ENCODE assay signal across 8 cellular contexts in the genomic region with DNA sequence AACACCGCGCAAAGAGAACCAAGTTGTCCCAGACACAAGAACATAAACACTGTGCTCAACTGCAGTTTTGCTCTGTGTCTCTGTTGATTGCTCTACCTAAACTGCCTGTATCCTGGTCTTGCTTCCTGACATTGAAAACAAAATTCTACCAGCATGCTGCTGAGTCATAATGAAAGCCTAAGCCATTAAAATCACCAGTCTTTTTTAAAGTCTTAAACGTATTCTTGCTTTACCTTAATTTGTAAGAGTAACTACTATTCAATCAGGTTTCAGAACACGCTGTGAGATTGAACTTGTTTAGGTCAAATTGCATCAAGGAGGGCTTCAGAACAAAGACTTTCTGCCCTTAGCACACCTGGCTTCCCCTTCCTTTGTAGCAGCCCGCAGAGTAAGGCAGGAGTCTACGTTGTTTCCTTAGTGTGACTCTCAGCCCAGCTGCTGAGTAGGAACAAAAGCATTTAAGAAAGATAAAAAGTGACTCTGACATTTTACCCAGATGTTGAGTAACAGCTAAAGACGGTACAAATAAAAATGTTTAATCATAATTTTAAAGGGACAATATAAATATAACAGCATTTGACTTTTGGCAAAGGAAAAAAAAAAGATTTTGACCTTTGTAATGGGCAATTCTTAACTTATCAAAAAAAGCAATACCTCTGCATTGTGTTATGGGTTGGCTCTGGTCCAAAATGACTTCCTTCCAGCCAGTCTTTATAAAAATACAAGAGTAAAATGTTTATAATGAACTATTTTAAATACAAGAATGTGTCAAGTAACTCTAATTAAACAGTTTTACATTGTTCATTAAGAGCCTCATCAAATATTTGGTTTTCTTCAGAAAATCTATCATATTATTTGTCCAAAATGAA.
DNase-seq lines count a peak whose midpoint lies in the region; ATAC-seq, FAIRE-seq and TF ChIP-seq lines count a peak whose summit lies in the region.

No MANE protein-coding gene starts in this region.

- DNase-seq in GM12865 (ENCODE audit: low read depth), result peak; percentile 48
- DNase-seq in GM23338 (ENCODE audit: low spot score), result peak; percentile 75
- peak; percentile 48 for DNase-seq in NCI-H146 (lab: John Stamatoyannopoulos, UW)
- peak; percentile 61 for DNase-seq in fibroblast of villous mesenchyme (ENCODE audit: low read depth)
- DNase-seq in small intestine, result no peak
- DNase-seq in mesothelial cell of epicardium (ENCODE audit: low spot score in 2 of 2, unreplicated experiment in 2 of 2), result no peak
- no peak for DNase-seq in tibial artery
- DNase-seq in NK-92 treated with Interleukin-12 subunit alpha and Interleukin-12 subunit beta, amount 100 ng/mL, for 24 hours (lab: John Stamatoyannopoulos, UW), result no peak

- H3K79me2 ChIP-seq in GM23338 (replicated peaks; ENCODE audit: insufficient read depth), result no peaks in the 10 kb centered on the region

- ATAC-seq in GM23338, result peak; percentile 98

- WGBS in small intestine, 3 donors, result 28 to 37% (median 29%) methylated on average over 7 of the region's 7 CpGs

- peak overlapping the region; percentile 97 for H3K27ac Mint-ChIP-seq in GM23338
- H3K27ac Mint-ChIP-seq in mesothelial cell of epicardium, result no peak overlapping the region

- H3K27me3 ChIP-seq in GM23338 (ENCODE audit: insufficient read depth), result no peaks in the 10 kb centered on the region
- no peaks in the 10 kb centered on the region for H3K27me3 ChIP-seq in small intestine (ENCODE audit: control insufficient read depth in 2 of 2, insufficient read depth in 2 of 2, low read length in 2 of 2)
- H3K27me3 ChIP-seq in tibial artery, result no peaks in the 10 kb centered on the region

- H2AFZ ChIP-seq in GM23338, result no peak overlapping the region; the same call in 1 of the 2 replicates

- H3K27me3 Mint-ChIP-seq in GM23338 (ENCODE audit: insufficient read depth, low read depth, poor library complexity), result no peaks in the 10 kb centered on the region
- no peaks in the 10 kb centered on the region for H3K27me3 Mint-ChIP-seq in mesothelial cell of epicardium (ENCODE audit: low read depth)

- intact Hi-C loops in tibial artery (cut with DNase I; ENCODE audit: low total_unique reads), result no loop called here

- H3K9me3 Mint-ChIP-seq in GM23338 (no peaks in the 10 kb centered on the region), mesothelial cell of epicardium (no peaks in the 10 kb centered on the region)

- H4K20me1 ChIP-seq in GM23338 (replicated peaks; ENCODE audit: insufficient read depth), result no peaks in the 10 kb centered on the region

- no peaks in the 10 kb centered on the region for H3K36me3 ChIP-seq in GM23338 (ENCODE audit: insufficient read depth)
- H3K36me3 ChIP-seq in small intestine (ENCODE audit: control insufficient read depth in 2 of 2, insufficient read depth in 2 of 2, low read length in 2 of 2), result no peaks in the 10 kb centered on the region
- H3K36me3 ChIP-seq in tibial artery, result no peaks in the 10 kb centered on the region

- H3F3A ChIP-seq in GM23338 (replicated peaks; ENCODE audit: low read depth), result no peaks in the 10 kb centered on the region

- H3K36me3 Mint-ChIP-seq in GM23338 (ENCODE audit: low read depth) (no peaks in the 10 kb centered on the region), mesothelial cell of epicardium (no peaks in the 10 kb centered on the region)

- no peaks in the 10 kb centered on the region for H3K9me3 ChIP-seq in small intestine (ENCODE audit: control insufficient read depth, low read depth)
- H3K9me3 ChIP-seq in tibial artery, result no peaks in the 10 kb centered on the region

- H3K4me1 ChIP-seq in GM23338 (ENCODE audit: insufficient read depth), result no peaks in the 10 kb centered on the region
- no peaks in the 10 kb centered on the region for H3K4me1 ChIP-seq in small intestine (ENCODE audit: control insufficient read depth in 2 of 2, insufficient read depth in 1 of 2, low read depth in 1 of 2, low read length in 1 of 2)
- no peaks in the 10 kb centered on the region for H3K4me1 ChIP-seq in tibial artery

- no peaks in the 10 kb centered on the region for H3K9me2 ChIP-seq in GM23338 (ENCODE audit: insufficient read depth)

- H3K4me3 ChIP-seq in GM12865 (ENCODE audit: low read depth, low read length) (no peak overlapping the region), GM23338 (no peak overlapping the region), fibroblast of villous mesenchyme (ENCODE audit: low read depth, low read length) (no peak overlapping the region), small intestine (ENCODE audit: low read depth in 1 of 2, low read length in 2 of 2) (no peak overlapping the region), tibial artery (no peak overlapping the region)

- H3K4me1 Mint-ChIP-seq in GM23338, result peaks cover 12% of the 10 kb centered on the region
- H3K4me1 Mint-ChIP-seq in mesothelial cell of epicardium, result peaks cover 8% of the 10 kb centered on the region

- no peak for FAIRE-seq in small intestine (lab: Jason Lieb, UNC)

- no peak overlapping the region for H3K4me2 ChIP-seq in GM23338

- peak overlapping the region; percentile 18; the same call in 1 of the 2 replicates for H3K27ac ChIP-seq in GM23338 (ENCODE audit: low read depth)
- H3K27ac ChIP-seq in small intestine (ENCODE audit: low read depth in 1 of 2, low read length in 1 of 2), result no peak overlapping the region
- no peak overlapping the region for H3K27ac ChIP-seq in tibial artery

- H3K4me3 Mint-ChIP-seq in GM23338, result no peak overlapping the region
- no peak overlapping the region for H3K4me3 Mint-ChIP-seq in mesothelial cell of epicardium

- TF ChIP-seq CTCF in GM12865 (IDR thresholded peaks at IDR 0.05; ENCODE audit: insufficient read depth, low read depth, low read length, missing control alignments) (no peak), GM23338 (conservative IDR thresholded peaks at IDR 0.05; ENCODE audit: low read depth in 2 of 2) (no peak), fibroblast of villous mesenchyme (IDR thresholded peaks at IDR 0.05; ENCODE audit: insufficient read depth, low read depth, low read length) (no peak), mesothelial cell of epicardium (IDR thresholded peaks at IDR 0.05; ENCODE audit: unreplicated experiment) (no peak), tibial artery (IDR thresholded peaks at IDR 0.05) (no peak)

TF ChIP-seq in GM23338, 12 proteins besides CTCF, POLR2A, EP300 and RAD21:
- no peak for TF ChIP-seq EZH2phosphoT487 (IDR thresholded peaks at IDR 0.05; ENCODE audit: unreplicated experiment)
- 0 out of 2 replicates have a peak, but pooled peaks have one; percentile 35 for TF ChIP-seq CREB1 (CRISPR knock-in tag; IDR thresholded peaks at IDR 0.05; ENCODE audit: low read depth)

Comparison
In these comparisons a context has a peak if more than half of its experiments do, and no peak if none do; other contexts are left out.
1. DNase-seq: peak in GM12865 (single experiment), GM23338 (single experiment), NCI-H146 (single experiment) and fibroblast of villous mesenchyme (single experiment); none in small intestine (single experiment), mesothelial cell of epicardium (0 of 2), tibial artery (0 of 2) and NK-92 treated with Interleukin-12 subunit alpha and Interleukin-12 subunit beta, amount 100 ng/mL, for 24 hours (single experiment).